Comparison of ENCODE assay signal across 1 cellular context in the genomic region with DNA sequence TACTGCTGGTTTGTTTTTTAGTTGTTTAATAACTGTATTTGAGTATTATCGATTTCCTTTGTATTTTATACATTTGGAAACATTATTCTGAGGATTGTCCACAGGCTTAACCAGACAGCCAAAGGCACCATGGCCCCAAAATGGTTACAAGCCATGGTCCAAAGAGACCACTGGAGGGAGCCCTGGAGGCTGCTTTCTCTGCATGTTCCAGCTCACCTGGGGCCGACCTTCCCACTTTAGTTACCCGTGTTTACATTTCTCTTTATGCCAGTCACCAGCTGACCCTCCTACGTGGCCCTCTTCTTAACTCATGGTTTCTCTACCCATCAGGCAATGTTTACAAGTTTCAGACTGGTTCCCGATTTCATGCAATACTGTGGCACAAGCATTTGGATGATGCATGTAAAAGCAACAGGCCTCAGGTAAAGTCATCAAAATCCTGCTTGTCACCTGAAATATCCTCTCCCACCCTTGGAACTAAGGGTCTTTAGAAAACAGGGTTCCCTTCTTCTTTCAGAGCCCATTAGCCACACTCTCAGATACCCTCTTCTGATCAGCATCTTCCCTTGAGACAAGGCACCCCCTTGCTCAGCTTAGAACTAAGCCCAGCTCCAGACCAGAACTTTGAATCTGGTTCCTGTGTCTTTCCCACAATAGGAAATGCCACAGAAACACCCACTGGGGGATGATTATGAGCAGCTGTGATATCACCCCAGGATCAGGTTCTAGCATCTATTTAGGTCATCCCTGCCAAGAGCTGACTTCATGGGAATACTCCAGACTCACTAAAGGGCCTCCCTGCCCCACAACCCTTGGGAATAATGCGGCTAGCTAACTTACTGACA.
A peak's percentile ranks its signal among the peaks of the same experiment; 100 is the strongest.
TF ChIP-seq lines count a peak whose summit lies in the region.

No MANE protein-coding gene starts in this region.

TF ChIP-seq in HepG2, 621 proteins besides CTCF, POLR2A, EP300 and RAD21 (continued from another document):
- TF ChIP-seq TFAP4 (IDR thresholded peaks at IDR 0.05; ENCODE audit: borderline replicate concordance, low read depth) (peak; percentile 73; the same call in 1 of the 2 replicates), RARA (CRISPR knock-in tag; IDR thresholded peaks at IDR 0.05) (peak; percentile 16; the same call in 1 of the 2 replicates), RFX5 (IDR thresholded peaks at IDR 0.05; ENCODE audit: low read depth, low read length) (no peak), BORCS8-MEF2B (CRISPR knock-in tag; IDR thresholded peaks at IDR 0.05) (0 out of 2 replicates have a peak, but pooled peaks have one; percentile 22), SAP130 (CRISPR knock-in tag; IDR thresholded peaks at IDR 0.05; ENCODE audit: low read depth) (peak; percentile 42; the same call in 1 of the 2 replicates), ZNF335 (CRISPR knock-in tag; IDR thresholded peaks at IDR 0.05) (0 out of 2 replicates have a peak, but pooled peaks have one; percentile 23), SMC3 (IDR thresholded peaks at IDR 0.05; ENCODE audit: low read length) (peak; percentile 92), TAF1 (CRISPR knock-in tag; IDR thresholded peaks at IDR 0.05) (no peak), CHD4 (IDR thresholded peaks at IDR 0.05; ENCODE audit: borderline replicate concordance, low read length) (no peak), FOXK1 (CRISPR knock-in tag; IDR thresholded peaks at IDR 0.05; ENCODE audit: borderline replicate concordance, low read depth) (peak; percentile 73; the same call in 1 of the 2 replicates), ZMYM4 (CRISPR knock-in tag; IDR thresholded peaks at IDR 0.05) (no peak), SP5 (CRISPR knock-in tag; IDR thresholded peaks at IDR 0.05; ENCODE audit: borderline replicate concordance, low read depth) (0 out of 2 replicates have a peak, but pooled peaks have one; percentile 16), IRF2 (CRISPR knock-in tag; IDR thresholded peaks at IDR 0.05) (0 out of 2 replicates have a peak, but pooled peaks have one; percentile 17), TAF15 (IDR thresholded peaks at IDR 0.05; ENCODE audit: low read depth, low read length, poor library complexity, severe bottlenecking) (no peak), BRD4 (CRISPR knock-in tag; IDR thresholded peaks at IDR 0.05) (no peak), ZNF232 (CRISPR knock-in tag; IDR thresholded peaks at IDR 0.05; ENCODE audit: borderline replicate concordance) (no peak), GATAD2A (CRISPR knock-in tag; IDR thresholded peaks at IDR 0.05) (peak; percentile 45; the same call in 1 of the 2 replicates), STAG1 (CRISPR knock-in tag; IDR thresholded peaks at IDR 0.05) (peak; percentile 85), THAP11 (CRISPR knock-in tag; IDR thresholded peaks at IDR 0.05) (0 out of 2 replicates have a peak, but pooled peaks have one; percentile 42), FOXA3 (CRISPR knock-in tag; IDR thresholded peaks at IDR 0.05) (peak; percentile 80), HMGXB4 (CRISPR knock-in tag; IDR thresholded peaks at IDR 0.05; ENCODE audit: borderline replicate concordance in 1 of 2, low read depth in 1 of 2) (0 out of 4 replicates have a peak, but pooled peaks of 1 of the 2 experiments have one; percentile 30), TEAD3 (CRISPR knock-in tag; optimal IDR thresholded peaks at IDR 0.05; ENCODE audit: borderline replicate concordance) (peak; percentile 44), RXRB (CRISPR knock-in tag; IDR thresholded peaks at IDR 0.05; ENCODE audit: borderline replicate concordance) (0 out of 2 replicates have a peak, but pooled peaks have one; percentile 11), NR2F6 (IDR thresholded peaks at IDR 0.05) (0 out of 2 replicates have a peak, but pooled peaks have one; percentile 11), NR2F6 (CRISPR knock-in tag; IDR thresholded peaks at IDR 0.05) (no peak), TARDBP (CRISPR knock-in tag; IDR thresholded peaks at IDR 0.05) (0 out of 2 replicates have a peak, but pooled peaks have one; percentile 22), YY1 (IDR thresholded peaks at IDR 0.05; ENCODE audit: insufficient read depth, insufficient replicate concordance, low read depth, low read length) (peak; percentile 55), FOSL2 (CRISPR knock-in tag; IDR thresholded peaks at IDR 0.05) (peak; percentile 40; the same call in 1 of the 2 replicates), NR1H2 (CRISPR knock-in tag; IDR thresholded peaks at IDR 0.05; ENCODE audit: borderline replicate concordance, low read depth) (no peak), KDM2A (CRISPR knock-in tag; IDR thresholded peaks at IDR 0.05; ENCODE audit: borderline replicate concordance, low read depth) (peak; percentile 41; the same call in 1 of the 2 replicates), ZC3H13 (CRISPR knock-in tag; IDR thresholded peaks at IDR 0.05) (no peak), XRCC5 (optimal IDR thresholded peaks at IDR 0.05; ENCODE audit: low read length) (peak; percentile 28), FOXA1 (IDR thresholded peaks at IDR 0.05) (no peak), FOXA1 (CRISPR knock-in tag; IDR thresholded peaks at IDR 0.05) (peak; percentile 86), MIER3 (CRISPR knock-in tag; IDR thresholded peaks at IDR 0.05; ENCODE audit: borderline replicate concordance) (0 out of 2 replicates have a peak, but pooled peaks have one; percentile 30)
- TF ChIP-seq, protein P1, sequence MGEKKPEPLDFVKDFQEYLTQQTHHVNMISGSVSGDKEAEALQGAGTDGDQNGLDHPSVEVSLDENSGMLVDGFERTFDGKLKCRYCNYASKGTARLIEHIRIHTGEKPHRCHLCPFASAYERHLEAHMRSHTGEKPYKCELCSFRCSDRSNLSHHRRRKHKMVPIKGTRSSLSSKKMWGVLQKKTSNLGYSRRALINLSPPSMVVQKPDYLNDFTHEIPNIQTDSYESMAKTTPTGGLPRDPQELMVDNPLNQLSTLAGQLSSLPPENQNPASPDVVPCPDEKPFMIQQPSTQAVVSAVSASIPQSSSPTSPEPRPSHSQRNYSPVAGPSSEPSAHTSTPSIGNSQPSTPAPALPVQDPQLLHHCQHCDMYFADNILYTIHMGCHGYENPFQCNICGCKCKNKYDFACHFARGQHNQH (CRISPR knock-in tag; IDR thresholded peaks at IDR 0.05): 0 out of 2 replicates have a peak, but pooled peaks have one; percentile 24
- TF ChIP-seq, protein P2, sequence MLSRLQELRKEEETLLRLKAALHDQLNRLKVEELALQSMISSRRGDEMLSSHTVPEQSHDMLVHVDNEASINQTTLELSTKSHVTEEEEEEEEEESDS (CRISPR knock-in tag; IDR thresholded peaks at IDR 0.05; ENCODE audit: borderline replicate concordance): 0 out of 2 replicates have a peak, but pooled peaks have one; percentile 32
- TF ChIP-seq, protein P3, sequence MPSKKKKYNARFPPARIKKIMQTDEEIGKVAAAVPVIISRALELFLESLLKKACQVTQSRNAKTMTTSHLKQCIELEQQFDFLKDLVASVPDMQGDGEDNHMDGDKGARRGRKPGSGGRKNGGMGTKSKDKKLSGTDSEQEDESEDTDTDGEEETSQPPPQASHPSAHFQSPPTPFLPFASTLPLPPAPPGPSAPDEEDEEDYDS (CRISPR knock-in tag; IDR thresholded peaks at IDR 0.05): no peak
- TF ChIP-seq, protein P4, sequence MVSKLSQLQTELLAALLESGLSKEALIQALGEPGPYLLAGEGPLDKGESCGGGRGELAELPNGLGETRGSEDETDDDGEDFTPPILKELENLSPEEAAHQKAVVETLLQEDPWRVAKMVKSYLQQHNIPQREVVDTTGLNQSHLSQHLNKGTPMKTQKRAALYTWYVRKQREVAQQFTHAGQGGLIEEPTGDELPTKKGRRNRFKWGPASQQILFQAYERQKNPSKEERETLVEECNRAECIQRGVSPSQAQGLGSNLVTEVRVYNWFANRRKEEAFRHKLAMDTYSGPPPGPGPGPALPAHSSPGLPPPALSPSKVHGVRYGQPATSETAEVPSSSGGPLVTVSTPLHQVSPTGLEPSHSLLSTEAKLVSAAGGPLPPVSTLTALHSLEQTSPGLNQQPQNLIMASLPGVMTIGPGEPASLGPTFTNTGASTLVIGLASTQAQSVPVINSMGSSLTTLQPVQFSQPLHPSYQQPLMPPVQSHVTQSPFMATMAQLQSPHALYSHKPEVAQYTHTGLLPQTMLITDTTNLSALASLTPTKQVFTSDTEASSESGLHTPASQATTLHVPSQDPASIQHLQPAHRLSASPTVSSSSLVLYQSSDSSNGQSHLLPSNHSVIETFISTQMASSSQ (IDR thresholded peaks at IDR 0.05; ENCODE audit: low read depth): no peak
- TF ChIP-seq, protein P4 (CRISPR knock-in tag; IDR thresholded peaks at IDR 0.05; ENCODE audit: borderline replicate concordance): no peak
